Comparison of ENCODE assay signal across 15 cellular contexts in the genomic region with DNA sequence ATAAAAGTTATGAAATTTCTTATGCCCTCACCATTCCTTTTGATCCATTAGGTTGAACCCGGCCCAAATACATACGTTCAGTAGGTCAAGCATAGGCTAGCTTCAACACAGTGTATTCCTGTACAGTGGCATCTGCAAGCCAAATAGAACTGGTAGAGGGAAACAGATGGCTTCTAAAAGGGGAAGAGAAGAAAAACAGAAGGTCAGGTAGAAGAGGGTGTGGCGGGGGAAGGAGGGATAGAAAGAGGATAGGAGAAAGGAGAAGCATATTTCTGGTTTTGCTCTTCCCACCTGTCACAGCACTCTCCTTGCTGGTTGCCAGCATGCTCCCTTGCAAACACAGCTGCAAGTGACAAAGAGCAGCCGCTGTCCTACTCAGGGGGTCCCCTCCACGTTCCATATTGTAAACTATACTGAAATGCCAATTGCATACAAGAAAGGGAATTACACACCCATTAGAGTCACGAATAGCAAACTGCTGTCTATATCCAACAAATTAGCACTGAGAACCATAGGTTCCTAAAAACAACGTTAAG.
DNase-seq lines count a peak whose midpoint lies in the region; ATAC-seq and TF ChIP-seq lines count a peak whose summit lies in the region.
"Had no signal": no experiment of that assay in that cellular context is flagged by ENCODE, and none has a peak within 500 bp of the region (broad histone marks: within the 10 kb centered on the region; RNA-seq: fewer than 3 reads in every experiment).

No MANE protein-coding gene starts in this region.

- H3K9me3 Mint-ChIP-seq in WTC11, result peaks cover 6% of the 10 kb centered on the region; the same call in 1 of the 2 replicates
- H3K9me3 Mint-ChIP-seq: stimulated activated effector memory CD8-positive, alpha-beta T cell treated with anti-CD3 and anti-CD28 coated beads, Interleukin-12 subunit alpha, Interleukin-12 subunit beta, amount 100 ng/mL, for 72 hours had no signal

- CTCF ChIA-PET in WTC11 (lab: Charles Lee), result interaction anchor here (1.1 to 1.4 kb wide), 3 partner anchors 26 to 84 kb away, joined by 3 read pairs; no protein-coding TSS in a partner anchor

- no peak for TF ChIP-seq CTCF in HL-60 (IDR thresholded peaks at IDR 0.05; ENCODE audit: insufficient read depth, low read length)
- no peak for TF ChIP-seq CTCF in WTC11 (IDR thresholded peaks at IDR 0.05)
- TF ChIP-seq CTCF in lower leg skin (IDR thresholded peaks at IDR 0.05), result no peak

- H3K4me1 Mint-ChIP-seq in WTC11, result peaks cover 61% of the 10 kb centered on the region

- intact Hi-C loops in lower leg skin (cut with DNase I; ENCODE audit: low total_unique reads), result no loop called here

- POLR2A ChIA-PET in WTC11 (lab: Charles Lee), result no interaction called here

- H3K4me3 ChIP-seq in HL-60 (replicated peaks; ENCODE audit: insufficient read depth, low read length), result no peak overlapping the region
- no peak overlapping the region for H3K4me3 ChIP-seq in lower leg skin (ENCODE audit: low read depth, poor library complexity, severe bottlenecking)

- no peaks in the 10 kb centered on the region for H3K27me3 ChIP-seq in HL-60 (ENCODE audit: insufficient read depth, poor library complexity, severe bottlenecking)
- H3K27me3 ChIP-seq: BE2C had no signal

- peak; percentile 38; the same call in 1 of the 2 replicates for ATAC-seq in WTC11
- ATAC-seq: stimulated activated effector memory CD8-positive, alpha-beta T cell treated with anti-CD3 and anti-CD28 coated beads, Interleukin-12 subunit alpha, Interleukin-12 subunit beta, amount 100 ng/mL, for 72 hours had no signal

- no peaks in the 10 kb centered on the region for H3K27me3 Mint-ChIP-seq in WTC11 (ENCODE audit: low read depth)

- no peak for TF ChIP-seq POLR2A in lower leg skin (IDR thresholded peaks at IDR 0.05)

- H3K4me3 Mint-ChIP-seq in WTC11, result no peak overlapping the region
- H3K4me3 Mint-ChIP-seq: stimulated activated effector memory CD8-positive, alpha-beta T cell treated with anti-CD3 and anti-CD28 coated beads, Interleukin-12 subunit alpha, Interleukin-12 subunit beta, amount 100 ng/mL, for 72 hours had no signal

- peak overlapping the region; percentile 24 for H3K27ac ChIP-seq in HL-60 (replicated peaks)

- peaks cover 10% of the 10 kb centered on the region; the same call in 1 of the 2 replicates for H3K36me3 Mint-ChIP-seq in WTC11

- H3K27ac Mint-ChIP-seq in WTC11, result peak overlapping the region; percentile 75
- H3K27ac Mint-ChIP-seq: stimulated activated effector memory CD8-positive, alpha-beta T cell treated with anti-CD3 and anti-CD28 coated beads, Interleukin-12 subunit alpha, Interleukin-12 subunit beta, amount 100 ng/mL, for 72 hours had no signal

- 75% methylated on average over 7 of the region's 7 CpGs for WGBS in lower leg skin, 2 donors

- DNase-seq in AML-193 (lab: John Stamatoyannopoulos, UW) (peak; percentile 33 to 42), HL-60 (ENCODE audit: low read depth in 1 of 2, low spot score in 1 of 2) (peak in 1 of 2 experiments; percentile 61), WTC11 (ENCODE audit: low spot score) (no peak), myocyte (ENCODE audit: low read depth) (peak; percentile 30), lower leg skin (ENCODE audit: low spot score in 2 of 2) (no peak), T-helper 9 cell (no peak), NCI-H1694 (lab: John Stamatoyannopoulos, UW) (no peak), activated gamma-delta T cell (lab: John Stamatoyannopoulos, UW) (no peak)
- DNase-seq: activated T-cell treated with anti-CD3 and anti-CD28 coated beads, Interleukin-2, amount 50 U/mL, for 1 hour; anterior cingulate cortex; BE2C; Karpas-422; stimulated activated CD4-positive, alpha-beta T cell treated with anti-CD3 and anti-CD28 coated beads, Interleukin-4, amount 100 ng/mL, for 24 hours; T-helper 1 cell had no signal

TF ChIP-seq in WTC11, 78 proteins besides CTCF, POLR2A, EP300 and RAD21:
- TF ChIP-seq FOXJ3 (CRISPR knock-in tag; IDR thresholded peaks at IDR 0.05; ENCODE audit: borderline replicate concordance) (no peak), NR1H2 (CRISPR knock-in tag; IDR thresholded peaks at IDR 0.05) (no peak), SMAD3 (CRISPR knock-in tag; IDR thresholded peaks at IDR 0.05; ENCODE audit: borderline replicate concordance) (no peak), NFE2L1 (CRISPR knock-in tag; IDR thresholded peaks at IDR 0.05) (no peak), TP53 (CRISPR knock-in tag; IDR thresholded peaks at IDR 0.05) (no peak), ZNF121 (CRISPR knock-in tag; IDR thresholded peaks at IDR 0.05) (no peak), ZNF263 (CRISPR knock-in tag; IDR thresholded peaks at IDR 0.05; ENCODE audit: low read depth) (no peak), TEAD4 (CRISPR knock-in tag; IDR thresholded peaks at IDR 0.05) (no peak), ZNF512 (CRISPR knock-in tag; IDR thresholded peaks at IDR 0.05; ENCODE audit: borderline replicate concordance) (no peak), FOXP1 (CRISPR knock-in tag; IDR thresholded peaks at IDR 0.05; ENCODE audit: borderline replicate concordance) (no peak), IRF2 (CRISPR knock-in tag; IDR thresholded peaks at IDR 0.05; ENCODE audit: borderline replicate concordance, low read depth) (no peak), ZBTB43 (CRISPR knock-in tag; IDR thresholded peaks at IDR 0.05) (no peak), ZNF317 (CRISPR knock-in tag; IDR thresholded peaks at IDR 0.05; ENCODE audit: borderline replicate concordance, low read depth) (no peak), ATF3 (CRISPR knock-in tag; conservative IDR thresholded peaks at IDR 0.05) (no peak)
- TF ChIP-seq, protein P1, sequence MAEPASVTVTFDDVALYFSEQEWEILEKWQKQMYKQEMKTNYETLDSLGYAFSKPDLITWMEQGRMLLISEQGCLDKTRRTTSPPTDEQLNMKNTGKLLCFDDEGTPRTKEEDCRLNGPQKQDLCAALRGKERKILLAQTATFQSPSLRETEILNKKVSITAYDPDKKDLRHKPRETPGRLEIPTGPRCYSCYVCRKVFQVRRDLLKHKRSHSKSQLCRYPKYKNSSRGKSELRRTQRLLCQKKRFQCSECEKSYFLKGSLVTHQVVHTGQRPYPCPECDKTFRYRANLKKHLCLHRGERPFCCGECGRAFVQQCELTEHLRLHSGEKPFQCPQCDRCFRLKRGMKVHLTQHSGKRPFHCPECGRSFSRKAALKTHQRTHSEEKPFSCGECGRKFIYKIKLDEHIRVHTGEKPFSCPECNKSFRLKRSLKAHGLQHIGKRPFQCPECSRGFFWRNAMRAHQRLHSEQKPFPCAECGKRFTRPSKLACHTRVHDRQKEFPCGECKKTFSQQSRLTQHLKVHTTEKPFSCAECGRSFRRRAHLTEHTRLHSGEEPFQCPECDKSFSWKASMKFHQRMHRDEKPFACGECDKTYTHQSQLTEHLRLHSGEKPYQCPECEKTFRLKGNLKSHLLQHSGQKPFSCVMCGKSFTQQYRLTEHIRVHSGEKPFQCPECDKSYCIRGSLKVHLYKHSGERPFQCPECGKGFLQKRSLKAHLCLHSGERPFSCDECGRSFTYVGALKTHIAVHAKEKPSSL (CRISPR knock-in tag; conservative IDR thresholded peaks at IDR 0.05), result no peak
- TF ChIP-seq, protein P2, sequence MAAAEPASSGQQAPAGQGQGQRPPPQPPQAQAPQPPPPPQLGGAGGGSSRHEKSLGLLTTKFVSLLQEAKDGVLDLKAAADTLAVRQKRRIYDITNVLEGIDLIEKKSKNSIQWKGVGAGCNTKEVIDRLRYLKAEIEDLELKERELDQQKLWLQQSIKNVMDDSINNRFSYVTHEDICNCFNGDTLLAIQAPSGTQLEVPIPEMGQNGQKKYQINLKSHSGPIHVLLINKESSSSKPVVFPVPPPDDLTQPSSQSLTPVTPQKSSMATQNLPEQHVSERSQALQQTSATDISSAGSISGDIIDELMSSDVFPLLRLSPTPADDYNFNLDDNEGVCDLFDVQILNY (CRISPR knock-in tag; IDR thresholded peaks at IDR 0.05), result no peak
- TF ChIP-seq, protein P3, sequence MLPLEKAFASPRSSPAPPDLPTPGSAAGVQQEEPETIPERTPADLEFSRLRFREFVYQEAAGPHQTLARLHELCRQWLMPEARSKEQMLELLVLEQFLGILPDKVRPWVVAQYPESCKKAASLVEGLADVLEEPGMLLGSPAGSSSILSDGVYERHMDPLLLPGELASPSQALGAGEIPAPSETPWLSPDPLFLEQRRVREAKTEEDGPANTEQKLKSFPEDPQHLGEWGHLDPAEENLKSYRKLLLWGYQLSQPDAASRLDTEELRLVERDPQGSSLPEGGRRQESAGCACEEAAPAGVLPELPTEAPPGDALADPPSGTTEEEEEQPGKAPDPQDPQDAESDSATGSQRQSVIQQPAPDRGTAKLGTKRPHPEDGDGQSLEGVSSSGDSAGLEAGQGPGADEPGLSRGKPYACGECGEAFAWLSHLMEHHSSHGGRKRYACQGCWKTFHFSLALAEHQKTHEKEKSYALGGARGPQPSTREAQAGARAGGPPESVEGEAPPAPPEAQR (CRISPR knock-in tag; IDR thresholded peaks at IDR 0.05), result no peak

Comparison
In these comparisons a context has a peak if more than half of its experiments do, and no peak if none do; other contexts are left out.
1. DNase-seq: peak in AML-193 (2 of 2) and myocyte (single experiment); none in WTC11 (single experiment), lower leg skin (0 of 2), T-helper 9 cell (single experiment), NCI-H1694 (single experiment) and activated gamma-delta T cell (single experiment).